Comparison of ENCODE assay signal across 17 cellular contexts in genomic region chr9:121878208-121878835, GRCh38.
A peak's percentile ranks its signal among the peaks of the same experiment; 100 is the strongest.
DNase-seq lines count a peak whose midpoint lies in the region; ATAC-seq, FAIRE-seq and TF ChIP-seq lines count a peak whose summit lies in the region.
"Had no signal": no experiment of that assay in that cellular context is flagged by ENCODE, and none has a peak within 500 bp of the region (broad histone marks: within the 10 kb centered on the region; RNA-seq: fewer than 3 reads in every experiment).

No MANE protein-coding gene starts in this region.

- TF ChIP-seq EP300 in K562 (IDR thresholded peaks at IDR 0.05; ENCODE audit: low read length): no peak

- H3K4me2 ChIP-seq in IMR-90 (ENCODE audit: low read depth, low read length): no peak overlapping the region
- no peak overlapping the region for H3K4me2 ChIP-seq in K562 (ENCODE audit: insufficient read depth, low read length)
- H3K4me2 ChIP-seq: GM23338 had no signal

- no peak overlapping the region for H3K23ac ChIP-seq in IMR-90 (ENCODE audit: low read depth, low read length)

- H4K20me1 ChIP-seq in IMR-90 (ENCODE audit: insufficient read depth, low read length) (peaks cover 3% of the 10 kb centered on the region; the same call in 1 of the 2 replicates), K562 (replicated peaks; ENCODE audit: control insufficient read depth, insufficient read depth, low read length) (0 out of 2 replicates have a peak, but pooled peaks cover 4% of the 10 kb centered on the region)

- no peaks in the 10 kb centered on the region for H3K36me3 ChIP-seq in IMR-90 (ENCODE audit: control insufficient read depth, insufficient read depth, low read length)
- no peaks in the 10 kb centered on the region for H3K36me3 ChIP-seq in K562 (ENCODE audit: control insufficient read depth, insufficient read depth, low read length)
- no peaks in the 10 kb centered on the region for H3K36me3 ChIP-seq in A673 (ENCODE audit: insufficient read depth, low read length, poor library complexity, severe bottlenecking)
- no peaks in the 10 kb centered on the region for H3K36me3 ChIP-seq in esophagus squamous epithelium
- H3K36me3 ChIP-seq: HAP-1 had no signal

- WGBS in IMR-90 (ENCODE audit: extremely low coverage in 2 of 2, insufficient read length in 1 of 2), 2 experiments: 87% methylated on average over 10 of the region's 17 CpGs; no CpG with 5 or more reads in 1 of the 2 experiments
- WGBS in K562 (ENCODE audit: insufficient coverage, low coverage, missing lambda C conversion rate): under 1% methylated on average over 17 of the region's 17 CpGs
- 84 to 93% methylated on average over 10 to 11 of the region's 17 CpGs for WGBS in esophagus squamous epithelium, 2 donors

- in situ Hi-C loops in IMR-90 (cut with MboI; ENCODE audit: low sequenced_read_pairs) (no loop called here), K562 (cut with MboI) (no loop called here)

- H3K4me1 ChIP-seq in IMR-90 (ENCODE audit: control insufficient read depth, insufficient read depth, low read length) (peaks cover 9% of the 10 kb centered on the region), K562 (replicated peaks in 1 of 2; ENCODE audit: control insufficient read depth in 2 of 2, insufficient read depth in 2 of 2, low read length in 2 of 2) (no peaks in the 10 kb centered on the region), A673 (ENCODE audit: insufficient read depth, low read length, poor library complexity, severe bottlenecking) (no peaks in the 10 kb centered on the region), esophagus squamous epithelium (no peaks in the 10 kb centered on the region)
- H3K4me1 ChIP-seq: HAP-1 had no signal

- CTCF ChIA-PET in IMR-90 (lab: Yijun Ruan, JAX) (interaction anchor here (0.6 kb wide), 1 partner anchor 58 kb away, joined by 4 read pairs; no protein-coding TSS in a partner anchor), K562 (lab: Yijun Ruan, JAX; ENCODE audit: low intra/inter-chr PET ratio) (no interaction called here), A673 (lab: Charles Lee) (no interaction called here)

- H2BK120ac ChIP-seq in IMR-90 (ENCODE audit: low read depth, low read length): no peak overlapping the region

- H4K5ac ChIP-seq in IMR-90 (ENCODE audit: low read depth, low read length): no peak overlapping the region

- TF ChIP-seq POLR2A in IMR-90 (IDR thresholded peaks at IDR 0.05; ENCODE audit: low read depth, low read length): no peak
- no peak for TF ChIP-seq POLR2A in K562 (conservative IDR thresholded peaks at IDR 0.05)
- TF ChIP-seq POLR2A in esophagus squamous epithelium (IDR thresholded peaks at IDR 0.05): no peak

- H3K56ac ChIP-seq in IMR-90 (ENCODE audit: extremely low read depth, insufficient read depth, low read length): no peak overlapping the region

- H2AK9ac ChIP-seq in IMR-90 (replicated peaks; ENCODE audit: low read depth, low read length, poor library complexity): no peak overlapping the region

- BruUV-seq in IMR-90 (replicated peaks; lab: Mats Ljungman, UMichigan) (no TSS peak), K562 (replicated peaks; lab: Mats Ljungman, UMichigan) (no TSS peak), A673 (replicated peaks; lab: Mats Ljungman, UMichigan) (no TSS peak)

- H2AK5ac ChIP-seq in IMR-90 (ENCODE audit: low read depth, low read length): no peak overlapping the region

- no peak overlapping the region for H3K4ac ChIP-seq in IMR-90 (ENCODE audit: low read depth, low read length)

- peaks cover 7% of the 10 kb centered on the region; the same call in 1 of the 2 replicates for H3K27me3 ChIP-seq in IMR-90 (ENCODE audit: control insufficient read depth, insufficient read depth, low read length)
- H3K27me3 ChIP-seq in K562 (ENCODE audit: control insufficient read depth in 2 of 2, insufficient read depth in 2 of 2, low read length in 2 of 2): peaks cover 29 to 61% of the 10 kb centered on the region in 2 experiments
- no peaks in the 10 kb centered on the region for H3K27me3 ChIP-seq in A673 (replicated peaks; ENCODE audit: insufficient read depth, low read depth, low read length, poor library complexity)
- H3K27me3 ChIP-seq in esophagus squamous epithelium: no peaks in the 10 kb centered on the region

- DNase-seq in IMR-90: no peak
- DNase-seq in K562 (ENCODE audit: extremely low read depth in 1 of 4, low spot score in 3 of 4): no peak
- DNase-seq in left kidney (ENCODE audit: low read depth, low spot score): peak; percentile 92
- DNase-seq in retina: peak; percentile 88
- DNase-seq in A673 (ENCODE audit: low spot score): no peak
- no peak for DNase-seq in esophagus squamous epithelium (lab: John Stamatoyannopoulos, UW)
- no peak for DNase-seq in stimulated activated CD4-positive, alpha-beta T cell treated with anti-CD3 and anti-CD28 coated beads, Interleukin-15, amount 100 ng/mL, for 24 hours
- DNase-seq: CD8-positive, alpha-beta T cell; COR-L47; DMS153; DND-41; GDM1 had no signal

- no peak overlapping the region for H3K9ac ChIP-seq in IMR-90 (ENCODE audit: low read depth, low read length)
- H3K9ac ChIP-seq in K562 (ENCODE audit: insufficient read depth in 1 of 2, low read depth in 2 of 2, low read length in 2 of 2): no peak overlapping the region

- TF ChIP-seq RAD21 in IMR-90 (IDR thresholded peaks at IDR 0.05; ENCODE audit: low read length) (no peak), K562 (CRISPR knock-in tag; conservative IDR thresholded peaks at IDR 0.05 in 1 of 2, IDR thresholded peaks at IDR 0.05 in 1 of 2) (no peak)

- H2BK5ac ChIP-seq in IMR-90 (ENCODE audit: low read depth, low read length, poor library complexity, severe bottlenecking): no peak overlapping the region

- no peak overlapping the region for H4K8ac ChIP-seq in IMR-90 (ENCODE audit: low read depth in 2 of 2, low read length in 2 of 2)

- ATAC-seq in IMR-90 (ENCODE audit: low read depth) (no peak), K562 (no peak)
- ATAC-seq: CD8-positive, alpha-beta T cell; GM23338 had no signal

- H3K9me3 ChIP-seq in IMR-90 (ENCODE audit: control insufficient read depth, insufficient read depth, low read length) (no peaks in the 10 kb centered on the region), K562 (replicated peaks; ENCODE audit: control insufficient read depth, insufficient read depth, low read depth, low read length) (no peaks in the 10 kb centered on the region), A673 (ENCODE audit: low read depth, low read length, poor library complexity, severe bottlenecking) (no peaks in the 10 kb centered on the region), esophagus squamous epithelium (no peaks in the 10 kb centered on the region)
- H3K9me3 ChIP-seq: HAP-1 had no signal

- H3K27ac ChIP-seq in IMR-90 (ENCODE audit: insufficient read depth, low read length) (no peak overlapping the region), K562 (ENCODE audit: extremely low read depth, low read depth, low read length) (no peak overlapping the region), A673 (ENCODE audit: low read depth, low read length, poor library complexity, severe bottlenecking) (no peak overlapping the region), esophagus squamous epithelium (no peak overlapping the region)

- H2AFZ ChIP-seq in IMR-90 (replicated peaks; ENCODE audit: low read length, poor library complexity): no peak overlapping the region
- H2AFZ ChIP-seq in K562 (ENCODE audit: low read depth, low read length): no peak overlapping the region
- H2AFZ ChIP-seq: GM23338 had no signal

- intact Hi-C loops in IMR-90 (cut with micrococcal nuclease) (no loop called here), K562 (cut with micrococcal nuclease) (no loop called here), A673 (cut with micrococcal nuclease; ENCODE audit: unreplicated experiment) (no loop called here), esophagus squamous epithelium (cut with DNase I) (no loop called here)

- no peak overlapping the region for H4K91ac ChIP-seq in IMR-90 (ENCODE audit: insufficient read depth, low read depth, low read length)

- no peaks in the 10 kb centered on the region for H3K79me1 ChIP-seq in IMR-90 (ENCODE audit: low read depth in 1 of 2, low read length in 2 of 2)

- H3K4me3 ChIP-seq in IMR-90 (ENCODE audit: insufficient read depth, low read depth, low read length): no peak overlapping the region
- H3K4me3 ChIP-seq in K562: no peak overlapping the region
- no peak overlapping the region for H3K4me3 ChIP-seq in A673 (ENCODE audit: low read depth, low read length, poor library complexity, severe bottlenecking)
- no peak overlapping the region for H3K4me3 ChIP-seq in esophagus squamous epithelium
- H3K4me3 ChIP-seq: GM23338, HAP-1 had no signal

- TF ChIP-seq CTCF in IMR-90 (conservative IDR thresholded peaks at IDR 0.05; ENCODE audit: low read depth, low read length) (no peak), K562 (IDR thresholded peaks at IDR 0.05 in 2 of 3, conservative IDR thresholded peaks at IDR 0.05 in 1 of 3; ENCODE audit: insufficient read depth in 2 of 3, low read depth in 1 of 3, low read length in 3 of 3) (no peak), A673 (conservative IDR thresholded peaks at IDR 0.05; ENCODE audit: low read depth, low read length) (no peak), esophagus squamous epithelium (IDR thresholded peaks at IDR 0.05) (no peak)

- dilution Hi-C loops in IMR-90 (cut with HindIII; ENCODE audit: low sequenced_read_pairs, unreplicated experiment): no loop called here

- H2BK15ac ChIP-seq in IMR-90 (ENCODE audit: low read depth, low read length): no peak overlapping the region

- FAIRE-seq in K562 (lab: Jason Lieb, UNC): no peak
- FAIRE-seq: A204.1, D721Med, GM12892 had no signal

- no peak overlapping the region for H2BK20ac ChIP-seq in IMR-90 (ENCODE audit: low read depth, low read length)

- no peak overlapping the region for H3K14ac ChIP-seq in IMR-90 (replicated peaks; ENCODE audit: low read depth, low read length)

- POLR2A ChIA-PET in IMR-90 (lab: Charles Lee; ENCODE audit: unreplicated experiment) (no interaction called here), K562 (lab: Yijun Ruan, JAX) (interaction anchor here (0.6 kb wide), 1 partner anchor 1281 kb away, joined by 3 read pairs; no protein-coding TSS in a partner anchor), A673 (lab: Charles Lee; ENCODE audit: low non-redundant PET) (no interaction called here)

- no peaks in the 10 kb centered on the region for H3K79me2 ChIP-seq in K562 (ENCODE audit: control insufficient read depth, insufficient read depth, low read length)

- H3K9me1 ChIP-seq in IMR-90 (ENCODE audit: insufficient read depth, low read length) (peaks cover 14% of the 10 kb centered on the region), K562 (ENCODE audit: control insufficient read depth, insufficient read depth, low read length) (no peaks in the 10 kb centered on the region)

- no peak overlapping the region for H3K18ac ChIP-seq in IMR-90 (ENCODE audit: low read depth, low read length)

TF ChIP-seq in IMR-90, 13 proteins besides CTCF, POLR2A, EP300 and RAD21 (continues in another document):
- no peak for TF ChIP-seq RCOR1 (IDR thresholded peaks at IDR 0.05; ENCODE audit: insufficient replicate concordance, low read length)
- no peak for TF ChIP-seq MAZ (IDR thresholded peaks at IDR 0.05; ENCODE audit: borderline replicate concordance, low read depth, low read length)
- no peak for TF ChIP-seq RFX5 (IDR thresholded peaks at IDR 0.05; ENCODE audit: low read depth, low read length)

Comparison
In these comparisons a context has a peak if more than half of its experiments do, and no peak if none do; other contexts are left out.
1. DNase-seq: peak in left kidney (single experiment) and retina (single experiment); none in IMR-90 (single experiment), K562 (0 of 4), A673 (single experiment), esophagus squamous epithelium (single experiment) and stimulated activated CD4-positive, alpha-beta T cell treated with anti-CD3 and anti-CD28 coated beads, Interleukin-15, amount 100 ng/mL, for 24 hours (single experiment).